Comparison of ENCODE assay signal across 8 cellular contexts in genomic region chr2:38508311-38509039, GRCh38.
DNase-seq lines count a peak whose midpoint lies in the region; ATAC-seq, FAIRE-seq and TF ChIP-seq lines count a peak whose summit lies in the region.

No MANE protein-coding gene starts in this region.

- H3K9me3 ChIP-seq in GM12878 (replicated peaks; ENCODE audit: control insufficient read depth, insufficient read depth, low read length) (peaks cover 2% of the 10 kb centered on the region), iPS DF 6.9 (ENCODE audit: control insufficient read depth, insufficient read depth, low read length) (no peaks in the 10 kb centered on the region)

- ATAC-seq in GM12878, result peak; percentile 98
- ATAC-seq in HG02610 (IDR thresholded peaks at IDR 0.05; ENCODE audit: unreplicated experiment), result no peak

- peak overlapping the region; percentile 75 for H2AFZ ChIP-seq in GM12878 (ENCODE audit: control insufficient read depth, low read depth, low read length)

- no peak for TF ChIP-seq EP300 in GM12878 (IDR thresholded peaks at IDR 0.05; ENCODE audit: borderline replicate concordance in 1 of 2, control insufficient read depth in 1 of 2, low read depth in 2 of 2, low read length in 2 of 2)

- H3K9ac ChIP-seq in GM12878 (ENCODE audit: control insufficient read depth, insufficient read depth, low read length), result no peak overlapping the region

- H3K4me3 Mint-ChIP-seq in Calu3 (ENCODE audit: low read depth, unreplicated experiment), result no peak overlapping the region

- DNase-seq in Calu3, result peak; percentile 86
- peak; percentile 28 for DNase-seq in H54 (ENCODE audit: insufficient read length, low spot score)
- peak; percentile 65 for DNase-seq in NCI-H146 treated with DMSO at 0.1 percent for 48 hours (lab: John Stamatoyannopoulos, UW; ENCODE audit: unreplicated experiment)
- DNase-seq in T-helper 9 cell, result peak; percentile 70
- peak; percentile 45 for DNase-seq in GM12878 (ENCODE audit: low read depth, low spot score)
- peak; percentile 93 for DNase-seq in iPS DF 6.9 (ENCODE audit: low read depth, low spot score)
- peak; percentile 56 to 86 for DNase-seq in stimulated activated CD4-positive, alpha-beta T cell treated with anti-CD3 and anti-CD28 coated beads, Interleukin-12 subunit alpha, Interleukin-12 subunit beta, amount 100 ng/mL, for 24 hours (ENCODE audit: low read depth in 2 of 2)

- no peaks in the 10 kb centered on the region for H3K4me1 ChIP-seq in GM12878 (ENCODE audit: control insufficient read depth, insufficient read depth, low read length)
- H3K4me1 ChIP-seq in iPS DF 6.9 (ENCODE audit: control insufficient read depth, insufficient read depth, low read length), result no peaks in the 10 kb centered on the region

- peak; percentile 46 for TF ChIP-seq CTCF in Calu3 (IDR thresholded peaks at IDR 0.05; ENCODE audit: unreplicated experiment)
- TF ChIP-seq CTCF in GM12878 (IDR thresholded peaks at IDR 0.05 in 2 of 3, conservative IDR thresholded peaks at IDR 0.05 in 1 of 3; ENCODE audit: control insufficient read depth in 2 of 3, extremely low read depth in 1 of 3, insufficient read depth in 1 of 3, low read depth in 3 of 3, low read length in 3 of 3), result peak; percentile 72 to 85 (median 80); a peak in 5 of 6 replicates

- no peaks in the 10 kb centered on the region for H3K36me3 ChIP-seq in GM12878 (ENCODE audit: control insufficient read depth in 2 of 2, insufficient read depth in 2 of 2, low read length in 1 of 2)
- H3K36me3 ChIP-seq in iPS DF 6.9 (ENCODE audit: control insufficient read depth, insufficient read depth, low read length), result no peaks in the 10 kb centered on the region

- no peak overlapping the region for H3K4me2 ChIP-seq in GM12878 (ENCODE audit: control insufficient read depth, insufficient read depth)

- TF ChIP-seq POLR2A in H54 (IDR thresholded peaks at IDR 0.05; ENCODE audit: low read depth, low read length), result no peak
- no peak for TF ChIP-seq POLR2A in GM12878 (IDR thresholded peaks at IDR 0.05; ENCODE audit: low read depth, low read length)

- intact Hi-C loops in Calu3 (cut with micrococcal nuclease; ENCODE audit: unreplicated experiment) (loop anchor here (1.0 kb wide), 2 partner anchors 133 to 193 kb away; no protein-coding TSS in a partner anchor), GM12878 (cut with micrococcal nuclease; ENCODE audit: unreplicated experiment) (loop anchor here (1.0 to 2.0 kb wide), 2 partner anchors 132 to 193 kb away; partner anchors contain the start of gene ATL2)

- no peaks in the 10 kb centered on the region for H3K36me3 Mint-ChIP-seq in Calu3 (ENCODE audit: insufficient read depth, unreplicated experiment)

- CTCF ChIA-PET in Calu3 (lab: Charles Lee) (interaction anchor here (0.5 to 1.6 kb wide), 13 partner anchors 38 to 234 kb away, joined by 3 to 13 read pairs (median 4); no protein-coding TSS in a partner anchor), GM12878 (lab: Yijun Ruan, JAX) (interaction anchor here (0.6 to 3.7 kb wide), 75 partner anchors 10 to 1340 kb away, joined by 3 to 194 read pairs (median 4); no protein-coding TSS in a partner anchor)

- no peaks in the 10 kb centered on the region for H3K79me2 ChIP-seq in GM12878 (ENCODE audit: control insufficient read depth, insufficient read depth, low read length)

- no peaks in the 10 kb centered on the region for H4K20me1 ChIP-seq in GM12878 (ENCODE audit: control insufficient read depth, insufficient read depth)

- RAD21 ChIA-PET in GM12878 (lab: Charles Lee; ENCODE audit: unreplicated experiment), result interaction anchor here (0.6 to 3.2 kb wide), 22 partner anchors 13 to 1113 kb away, joined by 3 to 79 read pairs (median 4); partner anchors contain the start of gene ATL2

- no peak overlapping the region for H3K27ac ChIP-seq in GM12878 (ENCODE audit: control insufficient read depth, insufficient read depth)
- no peak overlapping the region for H3K27ac ChIP-seq in iPS DF 6.9 (ENCODE audit: low read length)

- peaks cover 21% of the 10 kb centered on the region for H3K4me1 Mint-ChIP-seq in Calu3 (ENCODE audit: low read depth, unreplicated experiment)

- H3K27me3 ChIP-seq in GM12878 (replicated peaks in 1 of 2; ENCODE audit: control insufficient read depth in 2 of 2, insufficient read depth in 2 of 2, low read length in 1 of 2) (no peaks in the 10 kb centered on the region), iPS DF 6.9 (ENCODE audit: control insufficient read depth, insufficient read depth, low read length) (no peaks in the 10 kb centered on the region)

- H3K27ac Mint-ChIP-seq in Calu3 (ENCODE audit: unreplicated experiment), result no peak overlapping the region

- no peaks in the 10 kb centered on the region for H3K9me3 Mint-ChIP-seq in Calu3 (ENCODE audit: low read depth, unreplicated experiment)

- peak; percentile 98 for TF ChIP-seq RAD21 in GM12878 (IDR thresholded peaks at IDR 0.05; ENCODE audit: insufficient read depth, low read depth, low read length)

- no peak overlapping the region for H3K4me3 ChIP-seq in GM12878
- no peak overlapping the region for H3K4me3 ChIP-seq in iPS DF 6.9 (ENCODE audit: low read length)

- 30% methylated on average over 10 of the region's 10 CpGs for WGBS in GM12878 (ENCODE audit: insufficient coverage, insufficient replicate concordance, low lambda C conversion rate, missing lambda C conversion rate)
- no CpG with 5 or more reads among the region's 10 CpGs for WGBS in iPS DF 6.9 (ENCODE audit: insufficient coverage, insufficient read length)

- SMC1A ChIA-PET in GM12878 (lab: Charles Lee; ENCODE audit: uncharacterized antibody, unreplicated experiment), result interaction anchor here (0.6 to 4.4 kb wide), 45 partner anchors 9 to 1112 kb away, joined by 3 to 103 read pairs (median 3); partner anchors contain the start of gene ATL2

- H3K27me3 Mint-ChIP-seq in Calu3 (ENCODE audit: unreplicated experiment), result no peaks in the 10 kb centered on the region

- BruUV-seq in Calu3 (replicated peaks; lab: Mats Ljungman, UMichigan) (no TSS peak), GM12878 (replicated peaks; lab: Mats Ljungman, UMichigan) (no TSS peak)

- FAIRE-seq in H54 (lab: Jason Lieb, UNC) (no peak), GM12878 (lab: Jason Lieb, UNC) (peak; percentile 41)

- POLR2A ChIA-PET in GM12878 (lab: Charles Lee), result interaction anchor here (0.5 to 0.7 kb wide), 2 partner anchors 193 to 226 kb away, joined by 5 read pairs; no protein-coding TSS in a partner anchor

- in situ Hi-C loops in GM12878 (cut with MboI), result loop anchor here (5.0 kb wide), 1 partner anchor 191 kb away; no protein-coding TSS in a partner anchor

TF ChIP-seq in GM12878, 131 proteins besides CTCF, POLR2A, EP300 and RAD21:
- TF ChIP-seq ZNF217 (IDR thresholded peaks at IDR 0.05), result no peak
- TF ChIP-seq SKIL (IDR thresholded peaks at IDR 0.05; ENCODE audit: low read depth, poor library complexity, severe bottlenecking), result peak; percentile 30
- no peak for TF ChIP-seq USF1 (IDR thresholded peaks at IDR 0.05; ENCODE audit: borderline replicate concordance, extremely low read length, insufficient read depth, low read depth, low read length)
- peak; percentile 92 for TF ChIP-seq SMC3 (IDR thresholded peaks at IDR 0.05; ENCODE audit: borderline replicate concordance, low read length)
- TF ChIP-seq BHLHE40 (IDR thresholded peaks at IDR 0.05; ENCODE audit: borderline replicate concordance in 1 of 2, low read depth in 2 of 2, low read length in 1 of 2), result peak in 1 of 2 experiments; percentile 49; a peak in 1 of 4 replicates
- 0 out of 2 replicates have a peak, but pooled peaks have one; percentile 15 for TF ChIP-seq MEF2A (IDR thresholded peaks at IDR 0.05; ENCODE audit: insufficient read depth, low read depth, low read length)
- peak; percentile 68 for TF ChIP-seq YY1 (IDR thresholded peaks at IDR 0.05; ENCODE audit: low read depth, low read length)
- TF ChIP-seq MXI1 (IDR thresholded peaks at IDR 0.05; ENCODE audit: low read depth, low read length), result 0 out of 2 replicates have a peak, but pooled peaks have one; percentile 25

Comparison
In these comparisons a context has a peak if more than half of its experiments do, and no peak if none do; other contexts are left out.
1. DNase-seq: peak in every context shown above with its lines; median percentile 93 in iPS DF 6.9; 86 in Calu3; 71 in stimulated activated CD4-positive, alpha-beta T cell treated with anti-CD3 and anti-CD28 coated beads, Interleukin-12 subunit alpha, Interleukin-12 subunit beta, amount 100 ng/mL, for 24 hours; 70 in T-helper 9 cell; 65 in NCI-H146 treated with DMSO at 0.1 percent for 48 hours; 45 in GM12878; 28 in H54.